In the genomic region with DNA sequence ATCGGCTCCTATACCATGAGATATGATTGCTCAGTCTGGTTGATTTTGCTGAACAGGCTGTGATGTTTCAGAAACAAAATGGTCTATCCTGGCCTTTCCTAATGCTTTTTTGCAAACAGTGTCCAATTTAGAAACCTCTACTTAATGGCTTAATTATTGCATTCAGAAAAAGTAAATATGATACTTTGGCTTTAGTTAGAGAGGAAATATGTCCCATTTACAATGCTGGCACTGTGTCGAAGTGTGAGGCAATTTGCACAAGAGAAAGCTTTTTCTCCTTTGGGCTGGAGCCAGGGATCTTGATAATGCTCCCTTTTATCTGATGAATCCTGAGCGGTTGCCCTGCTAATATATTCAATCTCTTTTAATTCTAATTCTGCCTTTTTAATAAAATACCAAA, we compare ENCODE assay signal across 26 cellular contexts.
DNase-seq lines count a peak whose midpoint lies in the region; TF ChIP-seq lines count a peak whose summit lies in the region.
"Had no signal": no experiment of that assay in that cellular context is flagged by ENCODE, and none has a peak within 500 bp of the region (broad histone marks: within the 10 kb centered on the region; RNA-seq: fewer than 3 reads in every experiment).

No MANE protein-coding gene starts in this region.

- H3K27me3 ChIP-seq in ovary, result no peaks in the 10 kb centered on the region
- H3K27me3 ChIP-seq: body of pancreas, MG63, SJSA1 had no signal

- H3K27ac ChIP-seq in ovary, result no peak overlapping the region
- H3K27ac ChIP-seq: body of pancreas, KMS-11, lower lobe of right lung, SJSA1, skin epidermis had no signal

- no peak for TF ChIP-seq EP300 in ovary (IDR thresholded peaks at IDR 0.05)

- no peak for TF ChIP-seq CTCF in ovary (IDR thresholded peaks at IDR 0.05)

- intact Hi-C loops in ovary (cut with DNase I), result no loop called here

- no peak for TF ChIP-seq POLR2A in ovary (IDR thresholded peaks at IDR 0.05)

- WGBS in ovary, 3 donors, result 77 to 85% (median 84%) methylated on average over 3 of the region's 3 CpGs

- H3K4me3 ChIP-seq in ovary, result no peak overlapping the region
- H3K4me3 ChIP-seq: body of pancreas, lower lobe of right lung, MG63, mucosa of descending colon, SJSA1, skin epidermis had no signal

- H3K36me3 ChIP-seq in ovary, result no peaks in the 10 kb centered on the region
- H3K36me3 ChIP-seq: lower lobe of right lung, MG63, SJSA1 had no signal

- no peaks in the 10 kb centered on the region for H3K4me1 ChIP-seq in ovary (ENCODE audit: insufficient read depth)
- H3K4me1 ChIP-seq: body of pancreas, lower lobe of right lung, SJSA1 had no signal

- H3K9me3 ChIP-seq in ovary, result no peaks in the 10 kb centered on the region
- H3K9me3 ChIP-seq: body of pancreas, lower lobe of right lung, MG63, mucosa of descending colon, SJSA1 had no signal

- DNase-seq in NCI-H2107 treated with DMSO at 0.1 percent for 48 hours (lab: John Stamatoyannopoulos, UW; ENCODE audit: unreplicated experiment) (peak; percentile 18), NCI-H2107 (lab: John Stamatoyannopoulos, UW) (no peak), NCI-H69 (lab: John Stamatoyannopoulos, UW) (peak; percentile 88), hippocampal formation (lab: John Stamatoyannopoulos, UW) (peak; percentile 20 to 24), SIG-M5 (lab: John Stamatoyannopoulos, UW) (no peak), NCI-H345 (lab: John Stamatoyannopoulos, UW) (no peak), ovary (no peak), SK-N-DZ (ENCODE audit: low spot score) (no peak)
- DNase-seq: activated CD4-positive, alpha-beta T cell treated with anti-CD3 and anti-CD28 coated beads for 48 hours; activated naive CD4-positive, alpha-beta T cell treated with anti-CD3 and anti-CD28 coated beads, Interleukin-2, amount 50 U/mL, for 16 hours; body of pancreas; CD4-positive, CD25-positive, alpha-beta regulatory T cell; EL; endodermal cell; HFFc6; lower lobe of right lung; MG63; mucosa of descending colon; natural killer cell; NCI-H2227 treated with DMSO at 0.1 percent for 48 hours; retina; RPMI8226; T-cell had no signal

Comparison
In these comparisons a context has a peak if more than half of its experiments do, and no peak if none do; other contexts are left out.
1. DNase-seq: peak in NCI-H2107 treated with DMSO at 0.1 percent for 48 hours (single experiment), NCI-H69 (single experiment) and hippocampal formation (2 of 2); none in NCI-H2107 (single experiment), SIG-M5 (single experiment), NCI-H345 (single experiment), ovary (0 of 5) and SK-N-DZ (single experiment).